In the genomic region with DNA sequence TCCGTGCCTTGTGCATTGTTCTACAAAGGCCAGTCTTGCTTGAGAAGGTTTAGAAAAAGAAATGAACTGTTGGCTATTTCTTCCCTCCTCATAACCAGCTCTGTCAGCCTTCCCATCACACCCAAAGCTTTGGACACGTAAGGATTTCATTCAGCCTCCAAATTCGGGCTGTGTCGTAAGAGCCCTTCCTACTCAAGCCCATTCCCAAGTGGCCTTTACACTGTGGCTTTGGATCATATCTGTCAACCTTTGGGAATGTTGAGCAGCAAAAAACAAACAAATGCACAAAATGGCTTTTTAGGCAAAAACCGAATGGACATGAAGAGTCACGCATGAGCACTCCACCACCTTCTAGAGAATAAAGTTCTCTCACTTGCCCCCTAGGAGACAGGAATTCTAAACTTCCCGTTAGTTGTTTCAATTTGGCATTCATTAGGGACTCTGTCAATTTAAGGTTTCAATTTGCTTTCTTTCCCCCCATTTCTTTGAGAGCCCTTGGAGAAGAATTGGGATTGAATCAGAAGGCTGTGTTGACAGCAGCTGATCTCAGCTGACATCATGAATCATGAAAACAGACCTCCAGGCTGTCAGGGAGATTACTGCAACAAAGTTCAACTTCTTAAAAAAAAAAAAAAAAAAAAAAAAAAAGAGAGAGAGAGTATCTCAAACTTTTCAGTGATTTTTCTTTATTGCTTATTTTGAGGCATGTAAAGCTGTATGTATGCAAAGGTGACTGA, we compare ENCODE assay signal across 2 cellular contexts.
A peak's percentile ranks its signal among the peaks of the same experiment; 100 is the strongest.
TF ChIP-seq lines count a peak whose summit lies in the region.

No MANE protein-coding gene starts in this region.

TF ChIP-seq in IMR-90, 13 proteins besides CTCF, POLR2A, EP300 and RAD21:
- no peak for TF ChIP-seq FOS (IDR thresholded peaks at IDR 0.05; ENCODE audit: low read depth, low read length)
- no peak for TF ChIP-seq CHD1 (IDR thresholded peaks at IDR 0.05; ENCODE audit: low read depth, low read length)
- no peak for TF ChIP-seq SMC3 (IDR thresholded peaks at IDR 0.05; ENCODE audit: low read depth, low read length)
- TF ChIP-seq MXI1 (IDR thresholded peaks at IDR 0.05; ENCODE audit: borderline replicate concordance, low read depth, low read length) = no peak
- TF ChIP-seq RFX5 (IDR thresholded peaks at IDR 0.05; ENCODE audit: low read depth, low read length) = no peak
- no peak for TF ChIP-seq RCOR1 (IDR thresholded peaks at IDR 0.05; ENCODE audit: insufficient replicate concordance, low read length)
- TF ChIP-seq CEBPB (IDR thresholded peaks at IDR 0.05; ENCODE audit: low read depth, low read length) = no peak
- no peak for TF ChIP-seq MAZ (IDR thresholded peaks at IDR 0.05; ENCODE audit: borderline replicate concordance, low read depth, low read length)
- no peak for TF ChIP-seq BHLHE40 (IDR thresholded peaks at IDR 0.05; ENCODE audit: low read depth, low read length)
- TF ChIP-seq MAFK (IDR thresholded peaks at IDR 0.05; ENCODE audit: low read depth, low read length) = no peak
- no peak for TF ChIP-seq NFE2L2 (IDR thresholded peaks at IDR 0.05; ENCODE audit: low read depth, low read length)
- TF ChIP-seq, protein P1, sequence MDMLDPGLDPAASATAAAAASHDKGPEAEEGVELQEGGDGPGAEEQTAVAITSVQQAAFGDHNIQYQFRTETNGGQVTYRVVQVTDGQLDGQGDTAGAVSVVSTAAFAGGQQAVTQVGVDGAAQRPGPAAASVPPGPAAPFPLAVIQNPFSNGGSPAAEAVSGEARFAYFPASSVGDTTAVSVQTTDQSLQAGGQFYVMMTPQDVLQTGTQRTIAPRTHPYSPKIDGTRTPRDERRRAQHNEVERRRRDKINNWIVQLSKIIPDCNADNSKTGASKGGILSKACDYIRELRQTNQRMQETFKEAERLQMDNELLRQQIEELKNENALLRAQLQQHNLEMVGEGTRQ (IDR thresholded peaks at IDR 0.05; ENCODE audit: low read depth, low read length) = no peak
- TF ChIP-seq, protein P2, sequence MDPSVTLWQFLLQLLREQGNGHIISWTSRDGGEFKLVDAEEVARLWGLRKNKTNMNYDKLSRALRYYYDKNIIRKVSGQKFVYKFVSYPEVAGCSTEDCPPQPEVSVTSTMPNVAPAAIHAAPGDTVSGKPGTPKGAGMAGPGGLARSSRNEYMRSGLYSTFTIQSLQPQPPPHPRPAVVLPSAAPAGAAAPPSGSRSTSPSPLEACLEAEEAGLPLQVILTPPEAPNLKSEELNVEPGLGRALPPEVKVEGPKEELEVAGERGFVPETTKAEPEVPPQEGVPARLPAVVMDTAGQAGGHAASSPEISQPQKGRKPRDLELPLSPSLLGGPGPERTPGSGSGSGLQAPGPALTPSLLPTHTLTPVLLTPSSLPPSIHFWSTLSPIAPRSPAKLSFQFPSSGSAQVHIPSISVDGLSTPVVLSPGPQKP (IDR thresholded peaks at IDR 0.05; ENCODE audit: borderline replicate concordance, low read depth, low read length) = no peak
TF ChIP-seq in IMR-90: peak in this region for 0.

TF ChIP-seq in K562, 482 proteins besides CTCF, POLR2A, EP300 and RAD21:
- TF ChIP-seq KLF6 (CRISPR knock-in tag; IDR thresholded peaks at IDR 0.05; ENCODE audit: borderline replicate concordance) (no peak), PHTF2 (CRISPR knock-in tag; IDR thresholded peaks at IDR 0.05) (no peak), WHSC1 (IDR thresholded peaks at IDR 0.05; ENCODE audit: low read length) (no peak), CCNT2 (IDR thresholded peaks at IDR 0.05; ENCODE audit: borderline replicate concordance, extremely low read depth, insufficient read length, low read depth, low read length) (no peak), ZNF384 (IDR thresholded peaks at IDR 0.05; ENCODE audit: low read depth, low read length) (peak; percentile 93), THRAP3 (IDR thresholded peaks at IDR 0.05; ENCODE audit: borderline replicate concordance) (no peak), SMC3 (conservative IDR thresholded peaks at IDR 0.05; ENCODE audit: insufficient read depth, low read depth, low read length) (no peak), MEIS2 (IDR thresholded peaks at IDR 0.05; ENCODE audit: partially characterized antibody) (peak; percentile 60), PML (IDR thresholded peaks at IDR 0.05; ENCODE audit: low read length) (no peak), ILF3 (IDR thresholded peaks at IDR 0.05; ENCODE audit: borderline replicate concordance) (no peak), DACH1 (IDR thresholded peaks at IDR 0.05; ENCODE audit: partially characterized antibody) (no peak)
- TF ChIP-seq, protein P3, sequence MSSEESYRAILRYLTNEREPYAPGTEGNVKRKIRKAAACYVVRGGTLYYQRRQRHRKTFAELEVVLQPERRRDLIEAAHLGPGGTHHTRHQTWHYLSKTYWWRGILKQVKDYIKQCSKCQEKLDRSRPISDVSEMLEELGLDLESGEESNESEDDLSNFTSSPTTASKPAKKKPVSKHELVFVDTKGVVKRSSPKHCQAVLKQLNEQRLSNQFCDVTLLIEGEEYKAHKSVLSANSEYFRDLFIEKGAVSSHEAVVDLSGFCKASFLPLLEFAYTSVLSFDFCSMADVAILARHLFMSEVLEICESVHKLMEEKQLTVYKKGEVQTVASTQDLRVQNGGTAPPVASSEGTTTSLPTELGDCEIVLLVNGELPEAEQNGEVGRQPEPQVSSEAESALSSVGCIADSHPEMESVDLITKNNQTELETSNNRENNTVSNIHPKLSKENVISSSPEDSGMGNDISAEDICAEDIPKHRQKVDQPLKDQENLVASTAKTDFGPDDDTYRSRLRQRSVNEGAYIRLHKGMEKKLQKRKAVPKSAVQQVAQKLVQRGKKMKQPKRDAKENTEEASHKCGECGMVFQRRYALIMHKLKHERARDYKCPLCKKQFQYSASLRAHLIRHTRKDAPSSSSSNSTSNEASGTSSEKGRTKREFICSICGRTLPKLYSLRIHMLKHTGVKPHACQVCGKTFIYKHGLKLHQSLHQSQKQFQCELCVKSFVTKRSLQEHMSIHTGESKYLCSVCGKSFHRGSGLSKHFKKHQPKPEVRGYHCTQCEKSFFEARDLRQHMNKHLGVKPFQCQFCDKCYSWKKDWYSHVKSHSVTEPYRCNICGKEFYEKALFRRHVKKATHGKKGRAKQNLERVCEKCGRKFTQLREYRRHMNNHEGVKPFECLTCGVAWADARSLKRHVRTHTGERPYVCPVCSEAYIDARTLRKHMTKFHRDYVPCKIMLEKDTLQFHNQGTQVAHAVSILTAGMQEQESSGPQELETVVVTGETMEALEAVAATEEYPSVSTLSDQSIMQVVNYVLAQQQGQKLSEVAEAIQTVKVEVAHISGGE (CRISPR knock-in tag; IDR thresholded peaks at IDR 0.05) = peak in 1 of 3 experiments; percentile 94; a peak in 2 of 6 replicates
- TF ChIP-seq, protein P4, sequence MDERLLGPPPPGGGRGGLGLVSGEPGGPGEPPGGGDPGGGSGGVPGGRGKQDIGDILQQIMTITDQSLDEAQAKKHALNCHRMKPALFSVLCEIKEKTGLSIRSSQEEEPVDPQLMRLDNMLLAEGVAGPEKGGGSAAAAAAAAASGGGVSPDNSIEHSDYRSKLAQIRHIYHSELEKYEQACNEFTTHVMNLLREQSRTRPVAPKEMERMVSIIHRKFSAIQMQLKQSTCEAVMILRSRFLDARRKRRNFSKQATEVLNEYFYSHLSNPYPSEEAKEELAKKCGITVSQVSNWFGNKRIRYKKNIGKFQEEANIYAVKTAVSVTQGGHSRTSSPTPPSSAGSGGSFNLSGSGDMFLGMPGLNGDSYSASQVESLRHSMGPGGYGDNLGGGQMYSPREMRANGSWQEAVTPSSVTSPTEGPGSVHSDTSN (CRISPR knock-in tag; IDR thresholded peaks at IDR 0.05; ENCODE audit: low read depth) = no peak
- TF ChIP-seq, protein P4 (tag; conservative IDR thresholded peaks at IDR 0.05; ENCODE audit: low read depth) = peak; percentile 56; the same call in 1 of the 2 replicates
- TF ChIP-seq, protein P5, sequence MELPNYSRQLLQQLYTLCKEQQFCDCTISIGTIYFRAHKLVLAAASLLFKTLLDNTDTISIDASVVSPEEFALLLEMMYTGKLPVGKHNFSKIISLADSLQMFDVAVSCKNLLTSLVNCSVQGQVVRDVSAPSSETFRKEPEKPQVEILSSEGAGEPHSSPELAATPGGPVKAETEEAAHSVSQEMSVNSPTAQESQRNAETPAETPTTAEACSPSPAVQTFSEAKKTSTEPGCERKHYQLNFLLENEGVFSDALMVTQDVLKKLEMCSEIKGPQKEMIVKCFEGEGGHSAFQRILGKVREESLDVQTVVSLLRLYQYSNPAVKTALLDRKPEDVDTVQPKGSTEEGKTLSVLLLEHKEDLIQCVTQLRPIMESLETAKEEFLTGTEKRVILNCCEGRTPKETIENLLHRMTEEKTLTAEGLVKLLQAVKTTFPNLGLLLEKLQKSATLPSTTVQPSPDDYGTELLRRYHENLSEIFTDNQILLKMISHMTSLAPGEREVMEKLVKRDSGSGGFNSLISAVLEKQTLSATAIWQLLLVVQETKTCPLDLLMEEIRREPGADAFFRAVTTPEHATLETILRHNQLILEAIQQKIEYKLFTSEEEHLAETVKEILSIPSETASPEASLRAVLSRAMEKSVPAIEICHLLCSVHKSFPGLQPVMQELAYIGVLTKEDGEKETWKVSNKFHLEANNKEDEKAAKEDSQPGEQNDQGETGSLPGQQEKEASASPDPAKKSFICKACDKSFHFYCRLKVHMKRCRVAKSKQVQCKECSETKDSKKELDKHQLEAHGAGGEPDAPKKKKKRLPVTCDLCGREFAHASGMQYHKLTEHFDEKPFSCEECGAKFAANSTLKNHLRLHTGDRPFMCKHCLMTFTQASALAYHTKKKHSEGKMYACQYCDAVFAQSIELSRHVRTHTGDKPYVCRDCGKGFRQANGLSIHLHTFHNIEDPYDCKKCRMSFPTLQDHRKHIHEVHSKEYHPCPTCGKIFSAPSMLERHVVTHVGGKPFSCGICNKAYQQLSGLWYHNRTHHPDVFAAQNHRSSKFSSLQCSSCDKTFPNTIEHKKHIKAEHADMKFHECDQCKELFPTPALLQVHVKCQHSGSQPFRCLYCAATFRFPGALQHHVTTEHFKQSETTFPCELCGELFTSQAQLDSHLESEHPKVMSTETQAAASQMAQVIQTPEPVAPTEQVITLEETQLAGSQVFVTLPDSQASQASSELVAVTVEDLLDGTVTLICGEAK (IDR thresholded peaks at IDR 0.05) = peak; percentile 77
- TF ChIP-seq, protein P5 (CRISPR knock-in tag; IDR thresholded peaks at IDR 0.05) = peak; percentile 72; the same call in 1 of the 2 replicates
